Comparison of ENCODE assay signal across 36 cellular contexts in genomic region chr12:132263061-132263360, GRCh38.
"Had no signal": no experiment of that assay in that cellular context is flagged by ENCODE, and none has a peak within 500 bp of the region (broad histone marks: within the 10 kb centered on the region; RNA-seq: fewer than 3 reads in every experiment).

No MANE protein-coding gene starts in this region.

- ATAC-seq: activated naive CD8-positive, alpha-beta T cell treated with anti-CD3 and anti-CD28 coated beads, Interleukin-2, amount 50 U/mL, for 24 hours; activated T-cell treated with anti-CD3 and anti-CD28 coated beads, Interleukin-2, amount 50 U/mL, for 4 hours; PC-3; SK-N-SH treated with all-trans-retinoic acid at 6 μM for 48 hours; T-cell had no signal

- H3K27me3 Mint-ChIP-seq: activated naive CD8-positive, alpha-beta T cell treated with anti-CD3 and anti-CD28 coated beads, Interleukin-2, amount 50 U/mL, for 24 hours; brain had no signal

- DNase-seq: activated B cell treated with CpG ODN at 0.5 μM for 24 hours; activated CD4-positive, alpha-beta memory T cell treated with anti-CD3 and anti-CD28 coated beads for 36 hours; activated CD4-positive, alpha-beta T cell treated with anti-CD3 and anti-CD28 coated beads for 4 hours; activated CD4-positive, alpha-beta T cell treated with anti-CD3 and anti-CD28 coated beads, Interleukin-2, amount 50 U/mL, for 1 hour; activated CD4-positive, CD25-positive, alpha-beta regulatory T cell treated with anti-CD3 and anti-CD28 coated beads, Interleukin-2, amount 50 U/mL, for 72 hours; activated CD8-positive, alpha-beta memory T cell treated with anti-CD3 and anti-CD28 coated beads, Interleukin-2, amount 50 U/mL, for 4 hours; activated gamma-delta T cell treated with Interleukin-2 at 50 U/mL for 16 hours; activated naive CD4-positive, alpha-beta T cell treated with anti-CD3 and anti-CD28 coated beads for 36 hours; activated naive CD8-positive, alpha-beta T cell treated with anti-CD3 and anti-CD28 coated beads, Interleukin-2, amount 50 U/mL, for 24 hours; activated T-cell treated with anti-CD3 and anti-CD28 coated beads for 4 hours; activated T-cell treated with anti-CD3 and anti-CD28 coated beads, Interleukin-2, amount 50 U/mL, for 4 hours; anterior cingulate cortex; central memory CD4-positive, alpha-beta T cell; Kasumi-1; KG1; MG63; NCI-H1092; NCI-H1436 treated with DMSO at 0.1 percent for 48 hours; NCI-H1694 treated with DMSO at 0.1 percent for 48 hours; NCI-H2029 treated with DMSO at 0.1 percent for 48 hours; NCI-H2107; NCI-H2171; NCI-H510A; NCI-H526; NCI-H748 treated with DMSO at 0.1 percent for 48 hours; NK-92 treated with Interleukin-12 subunit alpha and Interleukin-12 subunit beta, amount 100 ng/mL, for 24 hours; PC-3; Peyer's patch; SHP77; T-cell; T-helper 2 cell; T-helper 9 cell had no signal

- H3K4me1 Mint-ChIP-seq: activated B cell treated with CpG ODN at 0.5 μM for 24 hours; activated naive CD8-positive, alpha-beta T cell treated with anti-CD3 and anti-CD28 coated beads, Interleukin-2, amount 50 U/mL, for 24 hours; T-cell had no signal

- H3K27ac Mint-ChIP-seq: activated B cell treated with CpG ODN at 0.5 μM for 24 hours; activated CD4-positive, alpha-beta memory T cell treated with anti-CD3 and anti-CD28 coated beads for 36 hours; activated naive CD4-positive, alpha-beta T cell treated with anti-CD3 and anti-CD28 coated beads for 36 hours; activated naive CD8-positive, alpha-beta T cell; activated naive CD8-positive, alpha-beta T cell treated with anti-CD3 and anti-CD28 coated beads, Interleukin-2, amount 50 U/mL, for 24 hours; activated T-helper 1 cell treated with anti-CD3 and anti-CD28 coated beads, Interleukin-12 subunit alpha, Interleukin-12 subunit beta, Interleukin-2, Interleukin-4 antibody, amounts not matched to agents 30 ng/mL and 10 ng/mL and 1 ng/mL, durations not matched to agents 14 hours and 24 hours and 36 hours; T-cell had no signal

- H3K4me3 ChIP-seq: MG63, Peyer's patch had no signal

- H3K36me3 Mint-ChIP-seq: activated CD4-positive, alpha-beta memory T cell treated with anti-CD3 and anti-CD28 coated beads for 36 hours; activated naive CD8-positive, alpha-beta T cell; brain; T-cell had no signal

- H3K4me3 Mint-ChIP-seq: activated B cell treated with CpG ODN at 0.5 μM for 24 hours; activated CD4-positive, alpha-beta memory T cell treated with anti-CD3 and anti-CD28 coated beads for 36 hours; activated naive CD4-positive, alpha-beta T cell treated with anti-CD3 and anti-CD28 coated beads for 36 hours; activated naive CD8-positive, alpha-beta T cell; activated naive CD8-positive, alpha-beta T cell treated with anti-CD3 and anti-CD28 coated beads, Interleukin-2, amount 50 U/mL, for 24 hours; activated T-cell treated with anti-CD3 and anti-CD28 coated beads, Interleukin-2, amount 50 U/mL, for 4 hours; activated T-helper 1 cell treated with anti-CD3 and anti-CD28 coated beads, Interleukin-12 subunit alpha, Interleukin-12 subunit beta, Interleukin-2, Interleukin-4 antibody, amounts not matched to agents 30 ng/mL and 10 ng/mL and 1 ng/mL, durations not matched to agents 14 hours and 24 hours and 36 hours; brain; T-cell had no signal

- H3K9me3 Mint-ChIP-seq: activated B cell treated with CpG ODN at 0.5 μM for 24 hours; activated CD4-positive, alpha-beta memory T cell treated with anti-CD3 and anti-CD28 coated beads for 36 hours; activated naive CD4-positive, alpha-beta T cell treated with anti-CD3 and anti-CD28 coated beads for 36 hours; activated naive CD8-positive, alpha-beta T cell treated with anti-CD3 and anti-CD28 coated beads, Interleukin-2, amount 50 U/mL, for 24 hours; activated T-cell treated with anti-CD3 and anti-CD28 coated beads, Interleukin-2, amount 50 U/mL, for 4 hours; activated T-helper 1 cell treated with anti-CD3 and anti-CD28 coated beads, Interleukin-12 subunit alpha, Interleukin-12 subunit beta, Interleukin-2, Interleukin-4 antibody, amounts not matched to agents 30 ng/mL and 10 ng/mL and 1 ng/mL, durations not matched to agents 14 hours and 24 hours and 36 hours; T-cell had no signal

- H3K9me3 ChIP-seq: MG63, Peyer's patch had no signal
